Comparison of ENCODE assay signal across 23 cellular contexts in the genomic region with DNA sequence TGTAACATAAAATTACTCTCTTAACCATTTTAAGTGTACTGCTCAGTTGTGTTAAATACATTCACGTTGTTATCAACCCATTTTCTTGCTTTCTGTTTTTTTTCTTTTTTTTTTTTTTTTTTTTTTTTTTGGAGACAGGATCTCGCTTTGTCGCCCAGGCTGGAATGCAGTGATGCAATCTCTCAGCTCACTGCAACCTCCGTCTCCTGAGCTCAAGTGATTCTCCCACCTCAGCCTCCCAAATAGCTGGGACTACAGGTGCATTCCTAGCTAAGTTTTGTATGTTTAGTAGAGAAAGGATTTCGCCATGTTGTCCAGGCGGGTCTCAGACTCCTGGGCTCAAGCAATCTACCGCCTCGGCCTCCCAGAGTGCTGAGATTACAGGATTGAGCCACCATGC. TPM values are rescaled to one million over a fixed set of nuclear protein-coding genes. Genes with fewer than 3 reads are reported as not detected.
A peak's percentile ranks its signal among the peaks of the same experiment; 100 is the strongest.
DNase-seq lines count a peak whose midpoint lies in the region; ATAC-seq and TF ChIP-seq lines count a peak whose summit lies in the region.
"Had no signal": no experiment of that assay in that cellular context is flagged by ENCODE, and none has a peak within 500 bp of the region (broad histone marks: within the 10 kb centered on the region; RNA-seq: fewer than 3 reads in every experiment).

No MANE protein-coding gene starts in this region.

- peaks cover 63% of the 10 kb centered on the region for H3K4me1 ChIP-seq in GM23338 (ENCODE audit: insufficient read depth)
- H3K4me1 ChIP-seq: BLaER1 had no signal

- peak; percentile 60 for DNase-seq in GM23338 (ENCODE audit: low spot score)
- no peak for DNase-seq in HFFc6
- no peak for DNase-seq in activated T-helper 2 cell treated with anti-CD3 and anti-CD28 coated beads, Interferon-gamma antibody, Interleukin-2, Interleukin-4, amounts not matched to agents 10 μg/mL and 5 μg/mL and 100 μg/mL, durations not matched to agents 14 hours and 24 hours and 36 hours (ENCODE audit: low spot score)
- peak; percentile 9 for DNase-seq in fibroblast of pulmonary artery (ENCODE audit: low read depth)
- no peak for DNase-seq in stimulated activated naive CD4-positive, alpha-beta T cell (lab: John Stamatoyannopoulos, UW)
- DNase-seq in natural killer cell treated with Interleukin-12 subunit alpha and Interleukin-12 subunit beta and Interleukin-15 and Interleukin-18, amount 100 ng/mL, for 72 hours (ENCODE audit: low spot score) = no peak
- DNase-seq: CD4-positive, alpha-beta memory T cell; DMS153; GF-D8; MM.1S; NCI-H1092; NCI-H2081 treated with DMSO at 0.1 percent for 48 hours; NCI-H774; SHP77 had no signal

- H3K27me3 Mint-ChIP-seq in GM23338 (ENCODE audit: insufficient read depth, low read depth, poor library complexity) (peaks cover 4% of the 10 kb centered on the region), HFFc6 (ENCODE audit: insufficient read depth) (peaks cover 31% of the 10 kb centered on the region)
- peaks cover 7% of the 10 kb centered on the region for H3K27me3 Mint-ChIP-seq in activated T-helper 2 cell treated with anti-CD3 and anti-CD28 coated beads, Interferon-gamma antibody, Interleukin-2, Interleukin-4, amounts not matched to agents 10 μg/mL and 5 μg/mL and 100 μg/mL, durations not matched to agents 14 hours and 24 hours and 36 hours (ENCODE audit: low read depth)
- peaks cover 24 to 27% of the 10 kb centered on the region in 2 donors for H3K27me3 Mint-ChIP-seq in natural killer cell treated with Interleukin-12 subunit alpha and Interleukin-12 subunit beta and Interleukin-15 and Interleukin-18, amount 100 ng/mL, for 72 hours

- H3K27ac ChIP-seq in GM23338 (ENCODE audit: low read depth) = no peak overlapping the region; the same call in 1 of the 2 replicates
- H3K27ac ChIP-seq: BLaER1 had no signal

- H3K36me3 Mint-ChIP-seq in GM23338 (ENCODE audit: low read depth) = peaks cover 32% of the 10 kb centered on the region
- H3K36me3 Mint-ChIP-seq in HFFc6 (ENCODE audit: low read depth) = no peaks in the 10 kb centered on the region
- no peaks in the 10 kb centered on the region for H3K36me3 Mint-ChIP-seq in activated T-helper 2 cell treated with anti-CD3 and anti-CD28 coated beads, Interferon-gamma antibody, Interleukin-2, Interleukin-4, amounts not matched to agents 10 μg/mL and 5 μg/mL and 100 μg/mL, durations not matched to agents 14 hours and 24 hours and 36 hours (ENCODE audit: low read depth)
- H3K36me3 Mint-ChIP-seq in natural killer cell treated with Interleukin-12 subunit alpha and Interleukin-12 subunit beta and Interleukin-15 and Interleukin-18, amount 100 ng/mL, for 72 hours = no peaks in the 10 kb centered on the region
- H3K36me3 Mint-ChIP-seq: CD4-positive, alpha-beta memory T cell had no signal

- H3K27ac Mint-ChIP-seq in GM23338 (peak overlapping the region; percentile 81), HFFc6 (no peak overlapping the region)
- peak overlapping the region; percentile 54 for H3K27ac Mint-ChIP-seq in activated T-helper 2 cell treated with anti-CD3 and anti-CD28 coated beads, Interferon-gamma antibody, Interleukin-2, Interleukin-4, amounts not matched to agents 10 μg/mL and 5 μg/mL and 100 μg/mL, durations not matched to agents 14 hours and 24 hours and 36 hours
- H3K27ac Mint-ChIP-seq in natural killer cell treated with Interleukin-12 subunit alpha and Interleukin-12 subunit beta and Interleukin-15 and Interleukin-18, amount 100 ng/mL, for 72 hours = no peak overlapping the region

- H3K4me3 ChIP-seq in GM23338 = no peak overlapping the region
- H3K4me3 ChIP-seq in fibroblast of pulmonary artery (replicated peaks; ENCODE audit: low read depth, low read length) = no peak overlapping the region
- H3K4me3 ChIP-seq: BLaER1 had no signal

- ATAC-seq in GM23338 = peak; percentile 7; the same call in 1 of the 3 replicates
- no peak for ATAC-seq in HG03342 (IDR thresholded peaks at IDR 0.05; ENCODE audit: unreplicated experiment)
- no peak for ATAC-seq in GM21723 (IDR thresholded peaks at IDR 0.05; ENCODE audit: unreplicated experiment)
- ATAC-seq in natural killer cell treated with Interleukin-12 subunit alpha and Interleukin-12 subunit beta and Interleukin-15 and Interleukin-18, amount 100 ng/mL, for 72 hours = no peak
- ATAC-seq: SK-N-SH treated with all-trans-retinoic acid at 6 μM for 48 hours had no signal

- H3K79me2 ChIP-seq in GM23338 (replicated peaks; ENCODE audit: insufficient read depth) = peaks cover 21% of the 10 kb centered on the region; the same call in 1 of the 2 replicates

- no peaks in the 10 kb centered on the region for H3K27me3 ChIP-seq in GM23338 (ENCODE audit: insufficient read depth)
- H3K27me3 ChIP-seq: BLaER1 had no signal

- no peaks in the 10 kb centered on the region for H3K9me2 ChIP-seq in GM23338 (ENCODE audit: insufficient read depth)

- no peak overlapping the region for H3K4me2 ChIP-seq in GM23338
- H3K4me2 ChIP-seq: BLaER1 had no signal

- H3K9me3 Mint-ChIP-seq in GM23338 = peaks cover 10% of the 10 kb centered on the region; the same call in 1 of the 3 replicates
- no peaks in the 10 kb centered on the region for H3K9me3 Mint-ChIP-seq in HFFc6
- H3K9me3 Mint-ChIP-seq in activated T-helper 2 cell treated with anti-CD3 and anti-CD28 coated beads, Interferon-gamma antibody, Interleukin-2, Interleukin-4, amounts not matched to agents 10 μg/mL and 5 μg/mL and 100 μg/mL, durations not matched to agents 14 hours and 24 hours and 36 hours = no peaks in the 10 kb centered on the region
- no peaks in the 10 kb centered on the region for H3K9me3 Mint-ChIP-seq in natural killer cell treated with Interleukin-12 subunit alpha and Interleukin-12 subunit beta and Interleukin-15 and Interleukin-18, amount 100 ng/mL, for 72 hours
- H3K9me3 Mint-ChIP-seq: CD4-positive, alpha-beta memory T cell had no signal

- H4K20me1 ChIP-seq in GM23338 (replicated peaks; ENCODE audit: insufficient read depth) = no peaks in the 10 kb centered on the region
- H4K20me1 ChIP-seq: BLaER1 had no signal

- H3K36me3 ChIP-seq in GM23338 (ENCODE audit: insufficient read depth) = no peaks in the 10 kb centered on the region
- H3K36me3 ChIP-seq: BLaER1 had no signal

- H3K4me3 Mint-ChIP-seq in GM23338 (no peak overlapping the region), HFFc6 (peak overlapping the region; percentile 21; the same call in 1 of the 2 replicates)
- no peak overlapping the region for H3K4me3 Mint-ChIP-seq in activated T-helper 2 cell treated with anti-CD3 and anti-CD28 coated beads, Interferon-gamma antibody, Interleukin-2, Interleukin-4, amounts not matched to agents 10 μg/mL and 5 μg/mL and 100 μg/mL, durations not matched to agents 14 hours and 24 hours and 36 hours (ENCODE audit: low read depth)
- H3K4me3 Mint-ChIP-seq in natural killer cell treated with Interleukin-12 subunit alpha and Interleukin-12 subunit beta and Interleukin-15 and Interleukin-18, amount 100 ng/mL, for 72 hours = no peak overlapping the region
- H3K4me3 Mint-ChIP-seq: CD4-positive, alpha-beta memory T cell had no signal

- no peak for TF ChIP-seq CTCF in GM23338 (conservative IDR thresholded peaks at IDR 0.05; ENCODE audit: low read depth in 2 of 2)
- no peak for TF ChIP-seq CTCF in HFFc6 (IDR thresholded peaks at IDR 0.05)
- TF ChIP-seq CTCF in fibroblast of pulmonary artery (IDR thresholded peaks at IDR 0.05; ENCODE audit: low read length, missing control alignments) = no peak

- H3F3A ChIP-seq in GM23338 (replicated peaks; ENCODE audit: low read depth) = peaks cover 7% of the 10 kb centered on the region; the same call in 1 of the 2 replicates

- intact Hi-C loops in activated T-helper 2 cell treated with anti-CD3 and anti-CD28 coated beads, Interferon-gamma antibody, Interleukin-2, Interleukin-4, amounts not matched to agents 10 μg/mL and 5 μg/mL and 100 μg/mL, durations not matched to agents 14 hours and 24 hours and 36 hours (cut with micrococcal nuclease) = no loop called here

- no peak overlapping the region for H2AFZ ChIP-seq in GM23338

- H3K4me1 Mint-ChIP-seq in GM23338 (peaks cover 74% of the 10 kb centered on the region), HFFc6 (ENCODE audit: low read depth) (peaks cover 7% of the 10 kb centered on the region; the same call in 1 of the 2 replicates)
- peaks cover 11% of the 10 kb centered on the region for H3K4me1 Mint-ChIP-seq in activated T-helper 2 cell treated with anti-CD3 and anti-CD28 coated beads, Interferon-gamma antibody, Interleukin-2, Interleukin-4, amounts not matched to agents 10 μg/mL and 5 μg/mL and 100 μg/mL, durations not matched to agents 14 hours and 24 hours and 36 hours (ENCODE audit: low read depth)
- H3K4me1 Mint-ChIP-seq in natural killer cell treated with Interleukin-12 subunit alpha and Interleukin-12 subunit beta and Interleukin-15 and Interleukin-18, amount 100 ng/mL, for 72 hours (ENCODE audit: low read depth in 2 of 2) = no peaks in the 10 kb centered on the region

TF ChIP-seq in GM23338, 12 proteins besides CTCF, POLR2A, EP300 and RAD21 (continues in another document):
- no peak for TF ChIP-seq JUNB (IDR thresholded peaks at IDR 0.05; ENCODE audit: unreplicated experiment)
- no peak for TF ChIP-seq STAT1 (IDR thresholded peaks at IDR 0.05; ENCODE audit: unreplicated experiment)

RNA-seq across cellular contexts. Expression of a gene that starts 42.5 kb away (rescaled TPM):
- total RNA-seq in GM23338 (2014; rRNA removed; shearing (Covaris generic)) = 9.4 and 24.5 TPM in 2 replicates
- 94.4 and 96.5 TPM in 2 replicates for polyA plus RNA-seq in GM23338 (2016; fragmentation: Nextera tagmentation; extraction: Ambion mirVana)
- total RNA-seq in HFFc6 (2021; fragmentation: NEBNext Ultra II Directional; extraction: Animal tissue kit (Norgen Biotek cat#: 25700)) = not detected
- total RNA-seq in activated T-helper 2 cell treated with anti-CD3 and anti-CD28 coated beads, Interferon-gamma antibody, Interleukin-2, Interleukin-4, amounts not matched to agents 10 μg/mL and 5 μg/mL and 100 μg/mL, durations not matched to agents 14 hours and 24 hours and 36 hours = not detected in 2 replicates
- not detected for total RNA-seq in natural killer cell treated with Interleukin-12 subunit alpha and Interleukin-12 subunit beta and Interleukin-15 and Interleukin-18, amount 100 ng/mL, for 72 hours
- total RNA-seq: A673; CD4-positive, alpha-beta memory T cell; Daoy; H4; HT-29; LHCN-M2 had no signal
- polyA plus RNA-seq: CD4-positive, alpha-beta memory T cell had no signal

Comparison
In these comparisons a context has a peak if more than half of its experiments do, and no peak if none do; other contexts are left out.
1. DNase-seq: peak in GM23338 (single experiment) and fibroblast of pulmonary artery (single experiment); none in HFFc6 (single experiment), activated T-helper 2 cell treated with anti-CD3 and anti-CD28 coated beads, Interferon-gamma antibody, Interleukin-2, Interleukin-4, amounts not matched to agents 10 μg/mL and 5 μg/mL and 100 μg/mL, durations not matched to agents 14 hours and 24 hours and 36 hours (single experiment), stimulated activated naive CD4-positive, alpha-beta T cell (0 of 6) and natural killer cell treated with Interleukin-12 subunit alpha and Interleukin-12 subunit beta and Interleukin-15 and Interleukin-18, amount 100 ng/mL, for 72 hours (single experiment).
2. H3K27ac Mint-ChIP-seq: peak in GM23338 (single experiment) and activated T-helper 2 cell treated with anti-CD3 and anti-CD28 coated beads, Interferon-gamma antibody, Interleukin-2, Interleukin-4, amounts not matched to agents 10 μg/mL and 5 μg/mL and 100 μg/mL, durations not matched to agents 14 hours and 24 hours and 36 hours (single experiment); none in HFFc6 (single experiment) and natural killer cell treated with Interleukin-12 subunit alpha and Interleukin-12 subunit beta and Interleukin-15 and Interleukin-18, amount 100 ng/mL, for 72 hours (0 of 2).
3. RNA of a gene that starts 42.5 kb away (total RNA-seq): 9.4 to 24.5 TPM in GM23338; not detected in HFFc6, not detected in activated T-helper 2 cell treated with anti-CD3 and anti-CD28 coated beads, Interferon-gamma antibody, Interleukin-2, Interleukin-4, amounts not matched to agents 10 μg/mL and 5 μg/mL and 100 μg/mL, durations not matched to agents 14 hours and 24 hours and 36 hours and not detected in natural killer cell treated with Interleukin-12 subunit alpha and Interleukin-12 subunit beta and Interleukin-15 and Interleukin-18, amount 100 ng/mL, for 72 hours; every median in the first group is over 10 times any median in the second.